Comparison of ENCODE assay signal across 26 cellular contexts in genomic region chr14:27040552-27040951, GRCh38.
DNase-seq lines count a peak whose midpoint lies in the region; ATAC-seq and TF ChIP-seq lines count a peak whose summit lies in the region.
"Had no signal": no experiment of that assay in that cellular context is flagged by ENCODE, and none has a peak within 500 bp of the region (broad histone marks: within the 10 kb centered on the region; RNA-seq: fewer than 3 reads in every experiment).

No MANE protein-coding gene starts in this region.

- H3K4me3 Mint-ChIP-seq in MCF 10A (ENCODE audit: unreplicated experiment), result no peak overlapping the region
- H3K4me3 Mint-ChIP-seq in activated CD4-positive, alpha-beta T cell treated with anti-CD3 and anti-CD28 coated beads for 36 hours, result no peak overlapping the region
- H3K4me3 Mint-ChIP-seq: activated naive CD4-positive, alpha-beta T cell treated with anti-CD3 and anti-CD28 coated beads, Interleukin-2, amount 50 U/mL, for 24 hours; B cell; CD8-positive, alpha-beta memory T cell; central memory CD8-positive, alpha-beta T cell; natural killer cell; stimulated activated naive CD8-positive, alpha-beta T cell treated with anti-CD3 and anti-CD28 coated beads, Interleukin-15, amount 100 ng/mL, for 72 hours had no signal

- no peaks in the 10 kb centered on the region for H3K36me3 Mint-ChIP-seq in MCF 10A (ENCODE audit: insufficient read depth, unreplicated experiment)
- H3K36me3 Mint-ChIP-seq in activated CD4-positive, alpha-beta T cell treated with anti-CD3 and anti-CD28 coated beads for 36 hours (ENCODE audit: low read depth), result no peaks in the 10 kb centered on the region
- H3K36me3 Mint-ChIP-seq: activated naive CD4-positive, alpha-beta T cell treated with anti-CD3 and anti-CD28 coated beads, Interleukin-2, amount 50 U/mL, for 24 hours; CD8-positive, alpha-beta memory T cell had no signal

- dilution Hi-C loops in mammary epithelial cell (cut with HindIII; ENCODE audit: low sequenced_read_pairs), result no loop called here

- POLR2A ChIA-PET in MCF 10A (lab: Yijun Ruan, JAX), result no interaction called here
- POLR2A ChIA-PET in activated CD4-positive, alpha-beta T cell treated with anti-CD3 and anti-CD28 coated beads for 36 hours (lab: Charles Lee), result no interaction called here

- no peak for ATAC-seq in GM19467 (IDR thresholded peaks at IDR 0.05; ENCODE audit: unreplicated experiment)
- ATAC-seq in activated CD4-positive, alpha-beta T cell treated with anti-CD3 and anti-CD28 coated beads for 36 hours, result no peak
- ATAC-seq: heart right ventricle; left lobe of liver; natural killer cell; stimulated activated naive CD8-positive, alpha-beta T cell treated with anti-CD3 and anti-CD28 coated beads, Interleukin-15, amount 100 ng/mL, for 72 hours had no signal

- no peaks in the 10 kb centered on the region for H3K4me1 ChIP-seq in mammary epithelial cell (ENCODE audit: insufficient read depth, low read length)
- H3K4me1 ChIP-seq: heart right ventricle, parathyroid adenoma, thyroid gland had no signal

- no peak overlapping the region for H3K4me2 ChIP-seq in mammary epithelial cell (ENCODE audit: insufficient read depth, low read depth, low read length)

- in situ Hi-C loops in mammary epithelial cell (cut with MboI; ENCODE audit: low sequenced_read_pairs in 2 of 2), result no loop called here

- no TSS peak for BruUV-seq in MCF 10A (replicated peaks; lab: Mats Ljungman, UMichigan)
- no TSS peak for BruUV-seq in mammary epithelial cell (replicated peaks; lab: Mats Ljungman, UMichigan)

- peaks cover 11% of the 10 kb centered on the region for H3K27me3 Mint-ChIP-seq in MCF 10A (ENCODE audit: insufficient read depth, unreplicated experiment)
- H3K27me3 Mint-ChIP-seq in activated CD4-positive, alpha-beta T cell treated with anti-CD3 and anti-CD28 coated beads for 36 hours, result no peaks in the 10 kb centered on the region
- H3K27me3 Mint-ChIP-seq: activated naive CD4-positive, alpha-beta T cell treated with anti-CD3 and anti-CD28 coated beads, Interleukin-2, amount 50 U/mL, for 24 hours; B cell; CD8-positive, alpha-beta memory T cell; central memory CD8-positive, alpha-beta T cell; stimulated activated naive CD8-positive, alpha-beta T cell treated with anti-CD3 and anti-CD28 coated beads, Interleukin-15, amount 100 ng/mL, for 72 hours had no signal

- H4K20me1 ChIP-seq in mammary epithelial cell (ENCODE audit: insufficient read depth, low read length), result no peaks in the 10 kb centered on the region

- no peak overlapping the region for H3K27ac Mint-ChIP-seq in MCF 10A (ENCODE audit: low read depth, unreplicated experiment)
- no peak overlapping the region for H3K27ac Mint-ChIP-seq in activated CD4-positive, alpha-beta T cell treated with anti-CD3 and anti-CD28 coated beads for 36 hours
- H3K27ac Mint-ChIP-seq: activated naive CD4-positive, alpha-beta T cell treated with anti-CD3 and anti-CD28 coated beads, Interleukin-2, amount 50 U/mL, for 24 hours; B cell; CD8-positive, alpha-beta memory T cell; natural killer cell; stimulated activated naive CD8-positive, alpha-beta T cell treated with anti-CD3 and anti-CD28 coated beads, Interleukin-15, amount 100 ng/mL, for 72 hours had no signal

- no peaks in the 10 kb centered on the region for H3K4me1 Mint-ChIP-seq in MCF 10A (ENCODE audit: insufficient read depth, unreplicated experiment)
- no peaks in the 10 kb centered on the region for H3K4me1 Mint-ChIP-seq in activated CD4-positive, alpha-beta T cell treated with anti-CD3 and anti-CD28 coated beads for 36 hours
- H3K4me1 Mint-ChIP-seq: activated naive CD4-positive, alpha-beta T cell treated with anti-CD3 and anti-CD28 coated beads, Interleukin-2, amount 50 U/mL, for 24 hours; B cell; CD8-positive, alpha-beta memory T cell; central memory CD8-positive, alpha-beta T cell; natural killer cell; stimulated activated naive CD8-positive, alpha-beta T cell treated with anti-CD3 and anti-CD28 coated beads, Interleukin-15, amount 100 ng/mL, for 72 hours had no signal

- no peaks in the 10 kb centered on the region for H3K79me2 ChIP-seq in mammary epithelial cell (ENCODE audit: insufficient read depth, low read length)
- H3K79me2 ChIP-seq: parathyroid adenoma had no signal

- H3K36me3 ChIP-seq in mammary epithelial cell (ENCODE audit: insufficient read depth, low read length), result no peaks in the 10 kb centered on the region
- H3K36me3 ChIP-seq: heart right ventricle, thyroid gland had no signal

- TF ChIP-seq CTCF in MCF 10A (IDR thresholded peaks at IDR 0.05; ENCODE audit: unreplicated experiment) (no peak), mammary epithelial cell (conservative IDR thresholded peaks at IDR 0.05 in 1 of 2, IDR thresholded peaks at IDR 0.05 in 1 of 2; ENCODE audit: extremely low read depth in 1 of 2, insufficient read depth in 1 of 2, low read depth in 1 of 2, low read length in 2 of 2) (no peak)

- H3K4me3 ChIP-seq in mammary epithelial cell (replicated peaks in 1 of 3; ENCODE audit: insufficient read depth in 1 of 3, low read depth in 2 of 3, low read length in 3 of 3), result no peak overlapping the region
- H3K4me3 ChIP-seq: dorsolateral prefrontal cortex, heart right ventricle, SK-N-MC, thyroid gland had no signal

- peaks cover 14% of the 10 kb centered on the region for H3K9me3 ChIP-seq in mammary epithelial cell (replicated peaks; ENCODE audit: insufficient read depth, low read length)
- H3K9me3 ChIP-seq: thyroid gland had no signal

- intact Hi-C loops in MCF 10A (cut with micrococcal nuclease), result no loop called here
- intact Hi-C loops in mammary epithelial cell (cut with micrococcal nuclease), result no loop called here
- intact Hi-C loops in activated CD4-positive, alpha-beta T cell treated with anti-CD3 and anti-CD28 coated beads for 36 hours (cut with DNase I, micrococcal nuclease), result no loop called here

- 51% methylated on average over 2 of the region's 2 CpGs for WGBS in mammary epithelial cell (ENCODE audit: low coverage, missing lambda C conversion rate)

- no peak overlapping the region for H2AFZ ChIP-seq in mammary epithelial cell (ENCODE audit: low read depth, low read length)
- H2AFZ ChIP-seq: parathyroid adenoma had no signal

- H3K27ac ChIP-seq in mammary epithelial cell (ENCODE audit: insufficient read depth, low read depth, low read length), result no peak overlapping the region
- H3K27ac ChIP-seq: dorsolateral prefrontal cortex, epithelial cell of prostate, heart right ventricle, parathyroid adenoma, SK-N-MC, thyroid gland had no signal

- DNase-seq in MCF 10A (ENCODE audit: unreplicated experiment) (peak; percentile 6), mammary epithelial cell (no peak), astrocyte of the hippocampus (ENCODE audit: low read depth, low spot score) (peak; percentile 54), kidney tubule cell (ENCODE audit: low spot score) (peak; percentile 42), middle frontal gyrus (ENCODE audit: extremely low spot score, low spot score) (no peak), EL (no peak)
- no peak for DNase-seq in activated CD4-positive, alpha-beta T cell treated with anti-CD3 and anti-CD28 coated beads for 36 hours
- DNase-seq: activated CD4-positive, alpha-beta T cell treated with anti-CD3 and anti-CD28 coated beads, Interleukin-2, amount 50 U/mL, for 1 hour; anterior cingulate cortex; CD8-positive, alpha-beta memory T cell; DMS79 treated with DMSO at 0.1 percent for 48 hours; dorsolateral prefrontal cortex; heart right ventricle; natural killer cell; NCI-H1694; NCI-H748 treated with DMSO at 0.1 percent for 48 hours; stimulated activated naive CD8-positive, alpha-beta T cell treated with anti-CD3 and anti-CD28 coated beads, Interleukin-15, amount 100 ng/mL, for 72 hours; thyroid gland had no signal

- H3K9me3 Mint-ChIP-seq in MCF 10A (ENCODE audit: unreplicated experiment), result no peaks in the 10 kb centered on the region
- peaks cover 3% of the 10 kb centered on the region for H3K9me3 Mint-ChIP-seq in activated CD4-positive, alpha-beta T cell treated with anti-CD3 and anti-CD28 coated beads for 36 hours (ENCODE audit: low read depth)

- H3K9ac ChIP-seq in mammary epithelial cell (ENCODE audit: insufficient read depth, low read length), result no peak overlapping the region
- H3K9ac ChIP-seq: parathyroid adenoma had no signal

- CTCF ChIA-PET in MCF 10A (lab: Yijun Ruan, JAX), result no interaction called here
- CTCF ChIA-PET in mammary epithelial cell (lab: Charles Lee; ENCODE audit: low non-redundant PET), result no interaction called here
- CTCF ChIA-PET in activated CD4-positive, alpha-beta T cell treated with anti-CD3 and anti-CD28 coated beads for 36 hours (lab: Charles Lee), result no interaction called here

- no peaks in the 10 kb centered on the region for H3K27me3 ChIP-seq in mammary epithelial cell (ENCODE audit: insufficient read depth, low read length)
- H3K27me3 ChIP-seq: dorsolateral prefrontal cortex, heart right ventricle, thyroid gland had no signal

Comparison
In these comparisons a context has a peak if more than half of its experiments do, and no peak if none do; other contexts are left out.
1. DNase-seq: peak in MCF 10A (single experiment), astrocyte of the hippocampus (single experiment) and kidney tubule cell (single experiment); none in mammary epithelial cell (single experiment), middle frontal gyrus (single experiment), activated CD4-positive, alpha-beta T cell treated with anti-CD3 and anti-CD28 coated beads for 36 hours (single experiment) and EL (single experiment).